8 cellular contexts compared by ENCODE assay signal in genomic region chr2:234496442-234496834, GRCh38. TPM values are rescaled to one million over a fixed set of nuclear protein-coding genes. Genes with fewer than 3 reads are reported as not detected.
A peak's percentile ranks its signal among the peaks of the same experiment; 100 is the strongest.
DNase-seq lines count a peak whose midpoint lies in the region; ATAC-seq and TF ChIP-seq lines count a peak whose summit lies in the region.

No MANE protein-coding gene starts in this region.

- no peaks in the 10 kb centered on the region for H3K27me3 ChIP-seq in naive thymus-derived CD4-positive, alpha-beta T cell (ENCODE audit: control insufficient read depth in 2 of 2, insufficient read depth in 2 of 2, low read length in 2 of 2)

- H3K27ac ChIP-seq in naive thymus-derived CD4-positive, alpha-beta T cell (ENCODE audit: low read depth, low read length), result peak overlapping the region; percentile 94

- no peaks in the 10 kb centered on the region for H3K27me3 Mint-ChIP-seq in activated CD4-positive, alpha-beta T cell treated with anti-CD3 and anti-CD28 coated beads, Interleukin-2, amount 10 ng/mL, durations not matched to agents 7 days and 5 days
- H3K27me3 Mint-ChIP-seq in naive thymus-derived CD4-positive, alpha-beta T cell, result peaks cover 0 to 8% (median 0%) of the 10 kb centered on the region in 5 donors

- intact Hi-C loops in naive thymus-derived CD4-positive, alpha-beta T cell (cut with micrococcal nuclease), result loop anchor here (2.0 to 10.0 kb wide), 5 partner anchors 128 to 1082 kb away; no protein-coding TSS in a partner anchor

- no peak for TF ChIP-seq CTCF in epithelial cell of esophagus (IDR thresholded peaks at IDR 0.05; ENCODE audit: insufficient read depth, low read depth, low read length, missing control alignments)

- H3K4me1 Mint-ChIP-seq in activated CD4-positive, alpha-beta T cell treated with anti-CD3 and anti-CD28 coated beads, Interleukin-2, amount 10 ng/mL, durations not matched to agents 7 days and 5 days, result peaks cover 34% of the 10 kb centered on the region
- H3K4me1 Mint-ChIP-seq in naive thymus-derived CD4-positive, alpha-beta T cell, result peaks cover 17 to 45% (median 39%) of the 10 kb centered on the region in 7 donors

- peaks cover 0 to 17% (median 7%) of the 10 kb centered on the region in 3 experiments for H3K36me3 ChIP-seq in naive thymus-derived CD4-positive, alpha-beta T cell (ENCODE audit: control insufficient read depth in 2 of 3, insufficient read depth in 3 of 3, low read length in 3 of 3)

- CTCF ChIA-PET in activated CD4-positive, alpha-beta T cell treated with anti-CD3 and anti-CD28 coated beads, Interleukin-2, amount 10 ng/mL, durations not matched to agents 7 days and 5 days (lab: Charles Lee), result interaction anchor here (0.6 to 4.6 kb wide), 16 partner anchors 13 to 664 kb away, joined by 3 to 59 read pairs (median 3); no protein-coding TSS in a partner anchor
- CTCF ChIA-PET in naive thymus-derived CD4-positive, alpha-beta T cell (lab: Charles Lee), result interaction anchor here (0.9 to 4.3 kb wide), 11 partner anchors 32 to 361 kb away, joined by 3 to 32 read pairs (median 5); no protein-coding TSS in a partner anchor

- DNase-seq in Daoy (ENCODE audit: low read depth) (peak; percentile 68), epithelial cell of esophagus (ENCODE audit: low read depth) (peak; percentile 43), medulla oblongata (ENCODE audit: extremely low spot score) (no peak), epidermal melanocyte (ENCODE audit: insufficient read length, low spot score) (no peak)
- DNase-seq in Jurkat, Clone E6-1 (ENCODE audit: low read depth, low spot score), result no peak
- peak; percentile 58 for DNase-seq in activated CD4-positive, alpha-beta T cell treated with anti-CD3 and anti-CD28 coated beads, Interleukin-2, amount 10 ng/mL, durations not matched to agents 7 days and 5 days
- DNase-seq in naive thymus-derived CD4-positive, alpha-beta T cell, result peak in 6 of 9 donors; percentile 33 to 65 (median 55)

- peaks cover 30 to 36% of the 10 kb centered on the region in 2 donors for H3K4me1 ChIP-seq in naive thymus-derived CD4-positive, alpha-beta T cell (ENCODE audit: control insufficient read depth in 2 of 2, insufficient read depth in 2 of 2, low read length in 2 of 2)

- H3K36me3 Mint-ChIP-seq in activated CD4-positive, alpha-beta T cell treated with anti-CD3 and anti-CD28 coated beads, Interleukin-2, amount 10 ng/mL, durations not matched to agents 7 days and 5 days (ENCODE audit: low read depth), result peaks cover 56% of the 10 kb centered on the region
- peaks cover 13 to 51% (median 34%) of the 10 kb centered on the region in 5 donors for H3K36me3 Mint-ChIP-seq in naive thymus-derived CD4-positive, alpha-beta T cell

- peak overlapping the region; percentile 98 for H3K27ac Mint-ChIP-seq in activated CD4-positive, alpha-beta T cell treated with anti-CD3 and anti-CD28 coated beads, Interleukin-2, amount 10 ng/mL, durations not matched to agents 7 days and 5 days
- peak overlapping the region; percentile 91 to 100 (median 98) for H3K27ac Mint-ChIP-seq in naive thymus-derived CD4-positive, alpha-beta T cell

- POLR2A ChIA-PET in activated CD4-positive, alpha-beta T cell treated with anti-CD3 and anti-CD28 coated beads, Interleukin-2, amount 10 ng/mL, durations not matched to agents 7 days and 5 days (lab: Charles Lee), result interaction anchor here (0.6 to 4.9 kb wide), 6 partner anchors 13 to 206 kb away, joined by 3 to 50 read pairs (median 6); no protein-coding TSS in a partner anchor
- POLR2A ChIA-PET in naive thymus-derived CD4-positive, alpha-beta T cell (lab: Charles Lee), result interaction anchor here (0.8 to 7.9 kb wide), 17 partner anchors 9 to 361 kb away, joined by 3 to 338 read pairs (median 6); no protein-coding TSS in a partner anchor

- peak overlapping the region; percentile 97 for H3K4me3 Mint-ChIP-seq in activated CD4-positive, alpha-beta T cell treated with anti-CD3 and anti-CD28 coated beads, Interleukin-2, amount 10 ng/mL, durations not matched to agents 7 days and 5 days
- peak overlapping the region; percentile 96 to 100 (median 98) for H3K4me3 Mint-ChIP-seq in naive thymus-derived CD4-positive, alpha-beta T cell

- no peaks in the 10 kb centered on the region for H3K9me3 ChIP-seq in naive thymus-derived CD4-positive, alpha-beta T cell (ENCODE audit: control insufficient read depth in 2 of 3, low read length in 3 of 3)

- H3K4me3 ChIP-seq in Jurkat, Clone E6-1 (ENCODE audit: low read length), result peak overlapping the region; percentile 90
- peak overlapping the region; percentile 77 for H3K4me3 ChIP-seq in epithelial cell of esophagus (ENCODE audit: low read length)
- H3K4me3 ChIP-seq in naive thymus-derived CD4-positive, alpha-beta T cell (ENCODE audit: low read length), result peak overlapping the region; percentile 95

- no peaks in the 10 kb centered on the region for H3K9me3 Mint-ChIP-seq in activated CD4-positive, alpha-beta T cell treated with anti-CD3 and anti-CD28 coated beads, Interleukin-2, amount 10 ng/mL, durations not matched to agents 7 days and 5 days
- peaks cover 0 to 16% (median 0%) of the 10 kb centered on the region in 11 donors for H3K9me3 Mint-ChIP-seq in naive thymus-derived CD4-positive, alpha-beta T cell

- peak; percentile 53 for ATAC-seq in GM21717 (IDR thresholded peaks at IDR 0.05; ENCODE audit: unreplicated experiment)
- ATAC-seq in naive thymus-derived CD4-positive, alpha-beta T cell, result peak; percentile 50

RNA-seq across cellular contexts. Expression of gene ARL4C, which starts 0.4 kb away (rescaled TPM):
- 40.4 and 42.6 TPM in 2 replicates for total RNA-seq in Daoy (2014; rRNA removed; shearing (Covaris generic))
- 54.2 TPM for polyA plus RNA-seq in Jurkat, Clone E6-1 (2012; ENCODE audit: insufficient read depth, insufficient read length)
- 100 to 1,000 TPM; 292 to 300 TPM for total RNA-seq in activated CD4-positive, alpha-beta T cell treated with anti-CD3 and anti-CD28 coated beads, Interleukin-2, amount 10 ng/mL, durations not matched to agents 7 days and 5 days
- 100 to 1,000 TPM; 200 to 329 (median 290) TPM for total RNA-seq in naive thymus-derived CD4-positive, alpha-beta T cell
- 100 to 1,000 TPM in 1 of 2 donors, 10 to 100 TPM in 1; 90.6 to 115 TPM for polyA plus RNA-seq in naive thymus-derived CD4-positive, alpha-beta T cell

Comparison
In these comparisons a context has a peak if more than half of its experiments do, and no peak if none do; other contexts are left out.
1. DNase-seq: peak in Daoy (single experiment), activated CD4-positive, alpha-beta T cell treated with anti-CD3 and anti-CD28 coated beads, Interleukin-2, amount 10 ng/mL, durations not matched to agents 7 days and 5 days (single experiment), epithelial cell of esophagus (single experiment) and naive thymus-derived CD4-positive, alpha-beta T cell (6 of 9); none in Jurkat, Clone E6-1 (single experiment), medulla oblongata (single experiment) and epidermal melanocyte (single experiment).
2. Peak in every context shown above with its lines, with median percentiles within 50 percentile points of each other: H3K4me3 ChIP-seq.